Comparison of ENCODE assay signal across 8 cellular contexts in the genomic region with DNA sequence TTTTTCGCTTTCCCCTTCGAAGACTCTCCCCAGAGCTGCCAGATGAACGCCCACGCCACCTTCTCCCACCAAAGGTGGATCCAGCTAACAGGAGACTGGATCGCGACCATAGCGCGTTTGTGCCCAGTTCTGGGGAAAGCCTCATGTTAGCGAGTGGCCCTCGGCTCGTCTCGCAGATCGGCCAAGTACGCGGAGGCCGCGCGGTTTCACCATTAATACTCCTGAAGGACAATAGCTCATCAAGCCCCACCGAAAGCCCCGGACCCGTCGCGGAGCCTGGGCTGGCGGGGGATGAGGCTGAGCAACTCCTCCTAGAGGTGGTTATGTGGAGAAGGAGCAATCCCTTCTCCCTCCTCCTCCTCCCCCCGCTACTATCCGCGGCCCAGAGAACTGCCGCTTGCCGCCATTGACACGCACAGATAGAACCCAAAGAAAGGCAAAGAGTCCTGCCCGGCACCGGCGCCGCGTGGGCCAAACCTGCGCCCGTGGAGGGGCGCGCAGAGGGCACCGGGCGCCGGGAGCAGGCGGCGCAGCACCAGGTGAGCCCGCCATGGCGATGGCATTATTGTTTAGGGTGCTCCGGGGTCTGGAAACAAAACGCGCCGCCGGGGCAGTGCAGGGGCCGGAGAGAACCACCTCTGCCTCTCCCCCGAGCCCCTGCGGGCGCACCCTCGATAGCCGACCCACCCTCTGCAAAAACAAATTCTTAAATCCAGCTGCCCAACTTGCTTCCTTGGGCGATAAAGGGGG. TPM values are rescaled to one million over a fixed set of nuclear protein-coding genes. Genes with fewer than 3 reads are reported as not detected.
DNase-seq lines count a peak whose midpoint lies in the region; ATAC-seq and TF ChIP-seq lines count a peak whose summit lies in the region.

Gene MACROH2A2 (plus strand): TSS at position 385 of the 750 bp plus-strand sequence. CDS start 22,813 bp downstream, outside the sequence.

- H3K27me3 ChIP-seq in thoracic aorta (replicated peaks; ENCODE audit: insufficient read depth), result no peaks in the 10 kb centered on the region

- ATAC-seq in esophagus mucosa, result peak; percentile 72
- no peak for ATAC-seq in thoracic aorta (ENCODE audit: insufficient number of reproducible peaks, low FRiP score, low read depth)
- ATAC-seq in GM21515 (IDR thresholded peaks at IDR 0.05; ENCODE audit: unreplicated experiment), result no peak
- no peak for ATAC-seq in GM21619 (IDR thresholded peaks at IDR 0.05; ENCODE audit: unreplicated experiment)

- DNase-seq in Caki2 (ENCODE audit: low read depth) (peak; percentile 79), LHCN-M2 (ENCODE audit: low read depth) (peak; percentile 58), middle frontal gyrus (ENCODE audit: extremely low spot score, low spot score) (peak; percentile 24), thoracic aorta (ENCODE audit: low spot score) (no peak)
- DNase-seq in activated CD4-positive, alpha-beta T cell treated with anti-CD3 and anti-CD28 coated beads, Interleukin-2, amount 50 U/mL, for 48 hours, result peak; percentile 32 to 49

- peaks cover 8 to 14% of the 10 kb centered on the region in 2 donors for H3K4me1 ChIP-seq in thoracic aorta (ENCODE audit: control insufficient read depth in 1 of 2, low read depth in 2 of 2)

- no peaks in the 10 kb centered on the region for H3K9me3 ChIP-seq in thoracic aorta

- no peak within 1 kb of the TSS for H3K27ac ChIP-seq in thoracic aorta

- no peaks in the 10 kb centered on the region for H3K36me3 ChIP-seq in thoracic aorta

- in situ Hi-C loops in Caki2 (cut with HindIII; ENCODE audit: low pct_unique_long_range_greater_than_20kb, low sequenced_read_pairs), result no loop called here

- TF ChIP-seq CTCF in thoracic aorta (IDR thresholded peaks at IDR 0.05), result peak; percentile 22

- H3K4me3 ChIP-seq in thoracic aorta, result peak within 1 kb of the TSS; percentile 84

RNA-seq across cellular contexts. Expression of gene MACROH2A2, which starts in this region (rescaled TPM):
- 29.0 and 29.4 TPM in 2 replicates for total RNA-seq in Caki2 (2014; rRNA removed; shearing (Covaris generic); ENCODE audit: low replicate concordance)
- total RNA-seq in LHCN-M2 (2014; rRNA removed) (13.3 and 14.5 TPM in 2 replicates), esophagus mucosa (18.8 TPM), thoracic aorta (1 to 10 TPM in 1 of 2 donors, under 1 TPM in 1; 0.68 to 8.5 TPM)
- 14.2 TPM for polyA plus RNA-seq in LHCN-M2 (2012)
